ENCODE assay signal across 1 cellular context in the genomic region with DNA sequence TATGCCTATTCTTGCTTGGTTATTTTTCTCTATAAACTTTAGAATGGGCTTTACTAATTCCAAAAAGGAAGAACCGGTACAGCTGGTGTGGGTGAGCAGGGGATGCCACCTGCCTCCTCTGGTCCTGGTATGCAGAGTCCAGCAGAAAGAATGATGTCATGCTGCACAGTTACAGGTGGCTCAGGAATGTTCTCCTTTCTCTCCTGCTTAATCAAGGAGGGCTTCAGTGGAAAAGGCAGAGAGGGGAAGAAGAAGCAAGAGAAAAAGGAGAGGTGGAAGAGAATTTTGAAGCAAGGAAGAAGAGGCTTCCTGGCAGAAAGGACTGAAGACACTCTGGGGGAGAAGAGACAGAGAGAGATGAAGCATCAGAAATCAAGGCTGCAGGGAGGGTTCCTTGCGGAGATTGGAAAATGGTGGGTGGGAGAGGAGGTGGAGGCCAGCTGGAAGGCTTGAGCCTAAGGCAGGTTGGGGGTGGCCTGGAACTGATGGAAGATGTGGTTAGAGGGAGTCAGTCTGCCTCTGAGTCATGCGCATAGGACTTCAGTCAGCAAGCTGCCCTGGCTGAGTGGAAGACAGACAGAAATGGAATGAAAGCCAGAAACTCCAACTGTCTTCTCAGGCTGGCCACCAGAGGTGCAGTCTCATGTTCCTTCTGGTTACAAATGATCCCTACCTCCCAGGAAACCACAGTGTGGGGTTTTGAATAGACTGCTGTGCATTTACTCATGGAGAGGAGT.
TF ChIP-seq lines count a peak whose summit lies in the region.

No MANE protein-coding gene starts in this region.

TF ChIP-seq in GM23338, 12 proteins besides CTCF, POLR2A, EP300 and RAD21 (continued from another document):
- TF ChIP-seq ZNF462 (CRISPR knock-in tag; IDR thresholded peaks at IDR 0.05) (peak; percentile 3; the same call in 1 of the 2 replicates), EZH2 (IDR thresholded peaks at IDR 0.05; ENCODE audit: low read depth, unreplicated experiment) (no peak)
